In genomic region chr6:19805146-19805515, GRCh38 we compare ENCODE assay signal across 8 cellular contexts. TPM values are rescaled to one million over a fixed set of nuclear protein-coding genes. Genes with fewer than 3 reads are reported as not detected.
DNase-seq lines count a peak whose midpoint lies in the region; ATAC-seq and TF ChIP-seq lines count a peak whose summit lies in the region.

No MANE protein-coding gene starts in this region.

- no CpG with 5 or more reads among the region's 5 CpGs for WGBS in mesendoderm (ENCODE audit: extremely low coverage, insufficient coverage, low lambda C conversion rate)

- in situ Hi-C loops in brain microvascular endothelial cell (cut with HindIII; ENCODE audit: low pct_ligation_motif_present, low sequenced_read_pairs), result no loop called here

- peak overlapping the region; percentile 85 for H2BK5ac ChIP-seq in mesendoderm (ENCODE audit: low read length)

- H3K18ac ChIP-seq in mesendoderm (ENCODE audit: low read length), result peak overlapping the region; percentile 97

- peaks cover 14% of the 10 kb centered on the region for H3K4me1 Mint-ChIP-seq in stimulated activated naive CD8-positive, alpha-beta T cell treated with anti-CD3 and anti-CD28 coated beads, Interleukin-15, Interleukin-2, amounts not matched to agents 100 ng/mL and 50 ng/mL, for 24 hours (ENCODE audit: low read depth)

- H2AK5ac ChIP-seq in mesendoderm (ENCODE audit: low read length), result peak overlapping the region; percentile 68

- no peak overlapping the region for H3K4ac ChIP-seq in mesendoderm (ENCODE audit: low read depth, low read length)

- peak overlapping the region; percentile 42 for H4K8ac ChIP-seq in mesendoderm (ENCODE audit: low read depth, low read length)

- H3K36me3 ChIP-seq in brain microvascular endothelial cell (replicated peaks) (no peaks in the 10 kb centered on the region), mesendoderm (ENCODE audit: control insufficient read depth, insufficient read depth, low read length) (no peaks in the 10 kb centered on the region)

- DNase-seq in stimulated activated naive CD8-positive, alpha-beta T cell treated with anti-CD3 and anti-CD28 coated beads, Interleukin-15, Interleukin-2, amounts not matched to agents 100 U/mL and 50 U/mL, for 24 hours, result no peak
- DNase-seq in brain microvascular endothelial cell, result peak; percentile 7
- peak; percentile 38 for DNase-seq in mesendoderm
- no peak for DNase-seq in GOT3 (lab: John Stamatoyannopoulos, UW)
- no peak for DNase-seq in NCI-H2081 treated with DMSO at 0.1 percent for 48 hours (lab: John Stamatoyannopoulos, UW)
- no peak for DNase-seq in NCI-H1930 (lab: John Stamatoyannopoulos, UW)

- no peak for ATAC-seq in stimulated activated naive CD8-positive, alpha-beta T cell treated with anti-CD3 and anti-CD28 coated beads, Interleukin-15, Interleukin-2, amounts not matched to agents 100 U/mL and 50 U/mL, for 24 hours
- no peak for ATAC-seq in GM18867 (IDR thresholded peaks at IDR 0.05; ENCODE audit: unreplicated experiment)

- H3K36me3 Mint-ChIP-seq in stimulated activated naive CD8-positive, alpha-beta T cell treated with anti-CD3 and anti-CD28 coated beads, Interleukin-15, Interleukin-2, amounts not matched to agents 100 ng/mL and 50 ng/mL, for 24 hours (ENCODE audit: low read depth), result no peaks in the 10 kb centered on the region

- H3K27ac ChIP-seq in brain microvascular endothelial cell (peak overlapping the region; percentile 96), mesendoderm (ENCODE audit: low read depth, low read length) (peak overlapping the region; percentile 94)

- H3K4me3 ChIP-seq in brain microvascular endothelial cell (ENCODE audit: low read depth, low read length) (peak overlapping the region; percentile 63), mesendoderm (ENCODE audit: low read length) (no peak overlapping the region)

- H3K27me3 Mint-ChIP-seq in stimulated activated naive CD8-positive, alpha-beta T cell treated with anti-CD3 and anti-CD28 coated beads, Interleukin-15, Interleukin-2, amounts not matched to agents 100 ng/mL and 50 ng/mL, for 24 hours, result peaks cover 32% of the 10 kb centered on the region

- H3K4me1 ChIP-seq in mesendoderm (ENCODE audit: control insufficient read depth, low read depth, low read length), result no peaks in the 10 kb centered on the region

- no peak overlapping the region for H4K5ac ChIP-seq in mesendoderm (ENCODE audit: low read length)

- H3K56ac ChIP-seq in mesendoderm (ENCODE audit: low read length), result peak overlapping the region; percentile 67

- no peak overlapping the region for H3K23ac ChIP-seq in mesendoderm (ENCODE audit: low read length)

- peak overlapping the region; percentile 92 for H2BK120ac ChIP-seq in mesendoderm (ENCODE audit: low read depth, low read length)

- peak overlapping the region; percentile 55 for H3K4me3 Mint-ChIP-seq in stimulated activated naive CD8-positive, alpha-beta T cell treated with anti-CD3 and anti-CD28 coated beads, Interleukin-15, Interleukin-2, amounts not matched to agents 100 ng/mL and 50 ng/mL, for 24 hours

- no peak for TF ChIP-seq CTCF in brain microvascular endothelial cell (IDR thresholded peaks at IDR 0.05; ENCODE audit: low read depth, low read length, missing control alignments)

- H3K27me3 ChIP-seq in brain microvascular endothelial cell (replicated peaks) (no peaks in the 10 kb centered on the region), mesendoderm (ENCODE audit: insufficient read depth, low read length, poor library complexity) (no peaks in the 10 kb centered on the region)

- no peaks in the 10 kb centered on the region for H3K79me2 ChIP-seq in mesendoderm (ENCODE audit: control insufficient read depth, insufficient read depth, low read length)

- no peak overlapping the region for H3K4me2 ChIP-seq in mesendoderm (ENCODE audit: low read length)

- peak overlapping the region; percentile 87 for H2BK15ac ChIP-seq in mesendoderm (replicated peaks; ENCODE audit: low read depth)

- no peak overlapping the region for H3K27ac Mint-ChIP-seq in stimulated activated naive CD8-positive, alpha-beta T cell treated with anti-CD3 and anti-CD28 coated beads, Interleukin-15, Interleukin-2, amounts not matched to agents 100 ng/mL and 50 ng/mL, for 24 hours

- H3K79me1 ChIP-seq in mesendoderm (ENCODE audit: low read length), result no peaks in the 10 kb centered on the region

- H3K9me3 Mint-ChIP-seq in stimulated activated naive CD8-positive, alpha-beta T cell treated with anti-CD3 and anti-CD28 coated beads, Interleukin-15, Interleukin-2, amounts not matched to agents 100 ng/mL and 50 ng/mL, for 24 hours, result no peaks in the 10 kb centered on the region

- peak overlapping the region; percentile 44 for H3K9ac ChIP-seq in mesendoderm (ENCODE audit: low read length)

RNA-seq across cellular contexts. Expression of gene ID4, which starts 32.0 kb away (rescaled TPM):
- polyA plus RNA-seq in mesendoderm (2013, experiment 1 of 2), result 21.2 TPM
- 20.1 TPM for polyA plus RNA-seq in mesendoderm (2013, experiment 2 of 2)

Comparison
In these comparisons a context has a peak if more than half of its experiments do, and no peak if none do; other contexts are left out.
1. DNase-seq: peak in brain microvascular endothelial cell (single experiment) and mesendoderm (single experiment); none in stimulated activated naive CD8-positive, alpha-beta T cell treated with anti-CD3 and anti-CD28 coated beads, Interleukin-15, Interleukin-2, amounts not matched to agents 100 U/mL and 50 U/mL, for 24 hours (single experiment), GOT3 (single experiment), NCI-H2081 treated with DMSO at 0.1 percent for 48 hours (single experiment) and NCI-H1930 (0 of 2).